1 cellular context compared by ENCODE assay signal in genomic region chr2:121902171-121902591, GRCh38.
TF ChIP-seq lines count a peak whose summit lies in the region.

No MANE protein-coding gene starts in this region.

TF ChIP-seq in K562, 482 proteins besides CTCF, POLR2A, EP300 and RAD21 (continued from another document and continues in another):
- peak; percentile 41; the same call in 1 of the 2 replicates for TF ChIP-seq MGA (IDR thresholded peaks at IDR 0.05)
- no peak for TF ChIP-seq ATF1 (CRISPR knock-in tag; IDR thresholded peaks at IDR 0.05)
- TF ChIP-seq ATF1 (tag; IDR thresholded peaks at IDR 0.05): peak; percentile 11; the same call in 1 of the 2 replicates
- TF ChIP-seq PHB (CRISPR knock-in tag; IDR thresholded peaks at IDR 0.05): no peak
- no peak for TF ChIP-seq ATF4 (CRISPR knock-in tag; IDR thresholded peaks at IDR 0.05)
- TF ChIP-seq SIX5 (IDR thresholded peaks at IDR 0.05; ENCODE audit: borderline replicate concordance in 1 of 2, insufficient read depth in 1 of 2, low read depth in 1 of 2, low read length in 2 of 2): no peak
- TF ChIP-seq NRF1 (conservative IDR thresholded peaks at IDR 0.05 in 1 of 2, IDR thresholded peaks at IDR 0.05 in 1 of 2): peak in 1 of 2 experiments; percentile 17; a peak in 1 of 4 replicates
- TF ChIP-seq USF1 (CRISPR knock-in tag; IDR thresholded peaks at IDR 0.05): no peak
- 0 out of 2 replicates have a peak, but pooled peaks have one; percentile 12 for TF ChIP-seq ZNF41 (CRISPR knock-in tag; conservative IDR thresholded peaks at IDR 0.05)
- no peak for TF ChIP-seq XRCC3 (IDR thresholded peaks at IDR 0.05)
- TF ChIP-seq GTF2B (IDR thresholded peaks at IDR 0.05; ENCODE audit: extremely low read depth, insufficient read length): no peak
- no peak for TF ChIP-seq SP1 (CRISPR knock-in tag; IDR thresholded peaks at IDR 0.05)
- no peak for TF ChIP-seq POLR2G (IDR thresholded peaks at IDR 0.05; ENCODE audit: low read depth, low read length)
- TF ChIP-seq DACH1 (IDR thresholded peaks at IDR 0.05; ENCODE audit: partially characterized antibody): peak; percentile 59
- no peak for TF ChIP-seq TFE3 (CRISPR knock-in tag; IDR thresholded peaks at IDR 0.05)
- TF ChIP-seq CREM (IDR thresholded peaks at IDR 0.05; ENCODE audit: low read depth): peak; percentile 21; the same call in 1 of the 2 replicates
- 0 out of 2 replicates have a peak, but pooled peaks have one; percentile 17 for TF ChIP-seq ERF (CRISPR knock-in tag; IDR thresholded peaks at IDR 0.05)
- TF ChIP-seq HNRNPK (IDR thresholded peaks at IDR 0.05; ENCODE audit: low read depth, low read length, poor library complexity, severe bottlenecking): no peak
- TF ChIP-seq NFE2 (IDR thresholded peaks at IDR 0.05; ENCODE audit: low read depth): peak; percentile 84
- no peak for TF ChIP-seq HLTF (IDR thresholded peaks at IDR 0.05)
- no peak for TF ChIP-seq FOXO4 (CRISPR knock-in tag; IDR thresholded peaks at IDR 0.05)
- peak in 1 of 2 experiments; percentile 94 for TF ChIP-seq NCOA2 (IDR thresholded peaks at IDR 0.05; ENCODE audit: partially characterized antibody in 2 of 2)
- TF ChIP-seq TRIM25 (IDR thresholded peaks at IDR 0.05; ENCODE audit: borderline replicate concordance): no peak
- TF ChIP-seq CREB1 (IDR thresholded peaks at IDR 0.05): no peak
- 0 out of 2 replicates have a peak, but pooled peaks have one; percentile 31 for TF ChIP-seq CREB1 (CRISPR knock-in tag; IDR thresholded peaks at IDR 0.05)
- TF ChIP-seq NR3C1 (CRISPR knock-in tag; IDR thresholded peaks at IDR 0.05): no peak
- no peak for TF ChIP-seq ZNF253 (CRISPR knock-in tag; conservative IDR thresholded peaks at IDR 0.05)
- peak; percentile 54; the same call in 1 of the 2 replicates for TF ChIP-seq RREB1 (CRISPR knock-in tag; IDR thresholded peaks at IDR 0.05)
